1 cellular context compared by ENCODE assay signal in the genomic region with DNA sequence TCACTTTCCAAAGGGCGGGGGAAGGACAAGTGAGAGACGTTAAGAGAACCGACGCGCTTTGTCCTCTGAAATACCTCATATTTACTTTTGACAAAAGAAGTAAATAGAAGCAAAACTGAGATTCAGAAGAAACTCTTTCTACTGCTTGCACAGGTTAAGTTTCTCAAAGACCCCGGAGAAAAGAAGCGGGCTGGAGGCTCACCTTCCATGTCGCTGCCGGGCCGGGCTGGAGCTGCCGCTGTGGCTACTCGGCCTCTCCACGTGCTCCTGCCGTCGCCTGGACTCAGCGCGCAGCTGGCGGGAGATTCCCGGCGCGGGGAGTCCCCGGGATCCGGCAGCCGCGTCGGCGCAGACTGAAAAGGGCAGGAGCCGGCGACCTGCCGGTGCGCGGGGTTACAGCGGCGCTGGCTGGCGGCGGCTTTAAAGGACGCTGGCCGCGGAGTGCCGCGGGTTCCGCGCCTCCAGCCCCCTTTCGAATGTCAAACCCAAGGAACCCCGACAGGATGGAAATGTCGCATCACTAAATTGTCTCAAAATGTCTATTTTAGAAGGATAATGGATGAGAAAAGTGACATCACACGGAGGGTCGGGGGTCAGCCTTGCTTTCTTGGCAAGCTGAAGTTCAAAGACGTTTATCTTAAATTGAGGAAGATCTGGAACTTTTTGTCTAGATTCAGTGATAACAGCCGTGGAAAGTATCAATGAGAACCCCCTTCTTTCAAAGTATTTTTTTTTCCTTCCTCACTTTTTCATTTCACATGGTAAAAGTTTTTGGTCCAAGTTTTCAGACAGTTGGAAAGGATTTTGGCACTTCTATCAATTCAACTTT.
TF ChIP-seq lines count a peak whose summit lies in the region.

A gene (minus strand): TSS at position 395 of the 829 bp plus-strand sequence. CDS start 186 bp downstream, at position 209.

TF ChIP-seq in H1, 55 proteins besides CTCF, POLR2A, EP300 and RAD21 (continues in another document):
- TF ChIP-seq, protein P1, sequence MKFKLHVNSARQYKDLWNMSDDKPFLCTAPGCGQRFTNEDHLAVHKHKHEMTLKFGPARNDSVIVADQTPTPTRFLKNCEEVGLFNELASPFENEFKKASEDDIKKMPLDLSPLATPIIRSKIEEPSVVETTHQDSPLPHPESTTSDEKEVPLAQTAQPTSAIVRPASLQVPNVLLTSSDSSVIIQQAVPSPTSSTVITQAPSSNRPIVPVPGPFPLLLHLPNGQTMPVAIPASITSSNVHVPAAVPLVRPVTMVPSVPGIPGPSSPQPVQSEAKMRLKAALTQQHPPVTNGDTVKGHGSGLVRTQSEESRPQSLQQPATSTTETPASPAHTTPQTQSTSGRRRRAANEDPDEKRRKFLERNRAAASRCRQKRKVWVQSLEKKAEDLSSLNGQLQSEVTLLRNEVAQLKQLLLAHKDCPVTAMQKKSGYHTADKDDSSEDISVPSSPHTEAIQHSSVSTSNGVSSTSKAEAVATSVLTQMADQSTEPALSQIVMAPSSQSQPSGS (IDR thresholded peaks at IDR 0.05; ENCODE audit: low read length), result no peak
- TF ChIP-seq PHF8 (conservative IDR thresholded peaks at IDR 0.05; ENCODE audit: low read depth, low read length), result no peak
- peak; percentile 75 for TF ChIP-seq RNF2 (IDR thresholded peaks at IDR 0.05; ENCODE audit: borderline replicate concordance, low read depth, low read length, missing control alignments, poor library complexity, severe bottlenecking)
- TF ChIP-seq TAF1 (IDR thresholded peaks at IDR 0.05; ENCODE audit: low read depth, low read length), result peak; percentile 33; the same call in 1 of the 2 replicates
- 0 out of 2 replicates have a peak, but pooled peaks have one; percentile 8 for TF ChIP-seq BRCA1 (IDR thresholded peaks at IDR 0.05; ENCODE audit: low read depth, low read length)
- 0 out of 2 replicates have a peak, but pooled peaks have one; percentile 1 for TF ChIP-seq TEAD4 (IDR thresholded peaks at IDR 0.05; ENCODE audit: low read depth, low read length)
- no peak for TF ChIP-seq HDAC6 (IDR thresholded peaks at IDR 0.05; ENCODE audit: low read depth, low read length)
- 0 out of 2 replicates have a peak, but pooled peaks have one; percentile 63 for TF ChIP-seq GABPA (IDR thresholded peaks at IDR 0.05; ENCODE audit: borderline replicate concordance, insufficient read depth, low read length)
- TF ChIP-seq NRF1 (IDR thresholded peaks at IDR 0.05; ENCODE audit: low read depth, low read length), result 0 out of 2 replicates have a peak, but pooled peaks have one; percentile 26
- no peak for TF ChIP-seq SP4 (IDR thresholded peaks at IDR 0.05; ENCODE audit: low read length)
- TF ChIP-seq SUZ12 (IDR thresholded peaks at IDR 0.05; ENCODE audit: low read length), result peak; percentile 71; the same call in 1 of the 2 replicates
- TF ChIP-seq RBBP5 (IDR thresholded peaks at IDR 0.05; ENCODE audit: borderline replicate concordance, low read depth, low read length), result peak; percentile 51; the same call in 1 of the 2 replicates
- TF ChIP-seq FOSL1 (IDR thresholded peaks at IDR 0.05; ENCODE audit: insufficient read depth, low read depth, low read length), result no peak
- no peak for TF ChIP-seq SIRT6 (IDR thresholded peaks at IDR 0.05; ENCODE audit: low read length)
- TF ChIP-seq CBX8 (IDR thresholded peaks at IDR 0.05; ENCODE audit: borderline replicate concordance, low read depth, low read length), result no peak
- no peak for TF ChIP-seq POU5F1 (IDR thresholded peaks at IDR 0.05; ENCODE audit: low read depth, low read length)
- TF ChIP-seq, protein P2, sequence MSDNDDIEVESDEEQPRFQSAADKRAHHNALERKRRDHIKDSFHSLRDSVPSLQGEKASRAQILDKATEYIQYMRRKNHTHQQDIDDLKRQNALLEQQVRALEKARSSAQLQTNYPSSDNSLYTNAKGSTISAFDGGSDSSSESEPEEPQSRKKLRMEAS (IDR thresholded peaks at IDR 0.05), result peak; percentile 100
- peak; percentile 40 for TF ChIP-seq TAF7 (optimal IDR thresholded peaks at IDR 0.05; ENCODE audit: borderline replicate concordance, low read depth, low read length)
- no peak for TF ChIP-seq RXRA (IDR thresholded peaks at IDR 0.05; ENCODE audit: insufficient read depth, low read depth, low read length)
- peak in 1 of 2 experiments; percentile 80; a peak in 2 of 4 replicates for TF ChIP-seq SIN3A (conservative IDR thresholded peaks at IDR 0.05 in 1 of 2, IDR thresholded peaks at IDR 0.05 in 1 of 2; ENCODE audit: low read depth in 1 of 2, low read length in 2 of 2)
- 0 out of 2 replicates have a peak, but pooled peaks have one; percentile 72 for TF ChIP-seq TCF12 (IDR thresholded peaks at IDR 0.05; ENCODE audit: low read depth, low read length)
- peak; percentile 25; the same call in 1 of the 2 replicates for TF ChIP-seq CREB1 (IDR thresholded peaks at IDR 0.05)
- peak; percentile 16; the same call in 1 of the 2 replicates for TF ChIP-seq RFX5 (IDR thresholded peaks at IDR 0.05; ENCODE audit: borderline replicate concordance, low read depth, low read length)
- TF ChIP-seq JUND (IDR thresholded peaks at IDR 0.05; ENCODE audit: low read length), result 0 out of 2 replicates have a peak, but pooled peaks have one; percentile 12
- TF ChIP-seq ZNF274 (IDR thresholded peaks at IDR 0.05; ENCODE audit: borderline replicate concordance, extremely low read depth, low read length), result no peak
- TF ChIP-seq SP2 (IDR thresholded peaks at IDR 0.05; ENCODE audit: low read length), result no peak
- TF ChIP-seq CTBP2 (IDR thresholded peaks at IDR 0.05; ENCODE audit: borderline replicate concordance, insufficient read depth, insufficient read length, low read length), result peak; percentile 74
- no peak for TF ChIP-seq KDM5A (IDR thresholded peaks at IDR 0.05; ENCODE audit: low read length)
- TF ChIP-seq TBP (IDR thresholded peaks at IDR 0.05; ENCODE audit: low read depth, low read length), result peak; percentile 47; the same call in 1 of the 2 replicates
- no peak for TF ChIP-seq BCL11A (IDR thresholded peaks at IDR 0.05; ENCODE audit: low read depth in 2 of 2, low read length in 2 of 2)
- peak; percentile 63 for TF ChIP-seq KDM4A (IDR thresholded peaks at IDR 0.05; ENCODE audit: low read depth, low read length, severe bottlenecking)
- no peak for TF ChIP-seq POLR2AphosphoS5 (IDR thresholded peaks at IDR 0.05; ENCODE audit: low read depth, low read length)
- TF ChIP-seq, protein P3, sequence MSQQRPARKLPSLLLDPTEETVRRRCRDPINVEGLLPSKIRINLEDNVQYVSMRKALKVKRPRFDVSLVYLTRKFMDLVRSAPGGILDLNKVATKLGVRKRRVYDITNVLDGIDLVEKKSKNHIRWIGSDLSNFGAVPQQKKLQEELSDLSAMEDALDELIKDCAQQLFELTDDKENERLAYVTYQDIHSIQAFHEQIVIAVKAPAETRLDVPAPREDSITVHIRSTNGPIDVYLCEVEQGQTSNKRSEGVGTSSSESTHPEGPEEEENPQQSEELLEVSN (IDR thresholded peaks at IDR 0.05), result peak; percentile 100
- peak; percentile 61 for TF ChIP-seq EZH2 (IDR thresholded peaks at IDR 0.05; ENCODE audit: low read depth, low read length, severe bottlenecking)
- peak; percentile 45 to 98; a peak in 2 of 4 replicates for TF ChIP-seq HDAC2 (IDR thresholded peaks at IDR 0.05; ENCODE audit: borderline replicate concordance in 1 of 2, low read depth in 2 of 2, low read length in 2 of 2)
- TF ChIP-seq MAFK (IDR thresholded peaks at IDR 0.05; ENCODE audit: low read depth, low read length), result no peak
- TF ChIP-seq EGR1 (IDR thresholded peaks at IDR 0.05; ENCODE audit: borderline replicate concordance, low read depth, low read length), result peak; percentile 28; the same call in 1 of the 2 replicates
- TF ChIP-seq YY1 (IDR thresholded peaks at IDR 0.05; ENCODE audit: low read depth, low read length), result no peak
- no peak for TF ChIP-seq SIX5 (IDR thresholded peaks at IDR 0.05; ENCODE audit: low read depth, low read length)
- no peak for TF ChIP-seq SAP30 (IDR thresholded peaks at IDR 0.05; ENCODE audit: insufficient read depth, insufficient replicate concordance, low read length)
- no peak for TF ChIP-seq SRF (IDR thresholded peaks at IDR 0.05; ENCODE audit: low read depth, low read length)
- TF ChIP-seq KDM1A (IDR thresholded peaks at IDR 0.05; ENCODE audit: borderline replicate concordance, low read length), result no peak
- peak; percentile 80 for TF ChIP-seq GTF2F1 (IDR thresholded peaks at IDR 0.05; ENCODE audit: borderline replicate concordance, low read depth, low read length)
- no peak for TF ChIP-seq NANOG (IDR thresholded peaks at IDR 0.05; ENCODE audit: insufficient read depth, low read depth, low read length, poor library complexity, severe bottlenecking)
- no peak for TF ChIP-seq JUN (IDR thresholded peaks at IDR 0.05; ENCODE audit: low read depth, low read length)
- peak; percentile 20 for TF ChIP-seq ASH2L (IDR thresholded peaks at IDR 0.05; ENCODE audit: low read length)
- peak; percentile 59; the same call in 1 of the 2 replicates for TF ChIP-seq CHD2 (IDR thresholded peaks at IDR 0.05; ENCODE audit: low read length)
- no peak for TF ChIP-seq CEBPB (IDR thresholded peaks at IDR 0.05; ENCODE audit: low read depth, low read length)
- TF ChIP-seq BACH1 (IDR thresholded peaks at IDR 0.05; ENCODE audit: low read length), result 0 out of 2 replicates have a peak, but pooled peaks have one; percentile 17
- TF ChIP-seq CHD1 (IDR thresholded peaks at IDR 0.05; ENCODE audit: low read depth, low read length), result no peak
- no peak for TF ChIP-seq SP1 (IDR thresholded peaks at IDR 0.05; ENCODE audit: low read depth, low read length)
- no peak for TF ChIP-seq CBX5 (IDR thresholded peaks at IDR 0.05; ENCODE audit: low read depth, low read length)
- TF ChIP-seq, protein P4, sequence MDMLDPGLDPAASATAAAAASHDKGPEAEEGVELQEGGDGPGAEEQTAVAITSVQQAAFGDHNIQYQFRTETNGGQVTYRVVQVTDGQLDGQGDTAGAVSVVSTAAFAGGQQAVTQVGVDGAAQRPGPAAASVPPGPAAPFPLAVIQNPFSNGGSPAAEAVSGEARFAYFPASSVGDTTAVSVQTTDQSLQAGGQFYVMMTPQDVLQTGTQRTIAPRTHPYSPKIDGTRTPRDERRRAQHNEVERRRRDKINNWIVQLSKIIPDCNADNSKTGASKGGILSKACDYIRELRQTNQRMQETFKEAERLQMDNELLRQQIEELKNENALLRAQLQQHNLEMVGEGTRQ (IDR thresholded peaks at IDR 0.05; ENCODE audit: low read length), result peak; percentile 54
- TF ChIP-seq, protein P5, sequence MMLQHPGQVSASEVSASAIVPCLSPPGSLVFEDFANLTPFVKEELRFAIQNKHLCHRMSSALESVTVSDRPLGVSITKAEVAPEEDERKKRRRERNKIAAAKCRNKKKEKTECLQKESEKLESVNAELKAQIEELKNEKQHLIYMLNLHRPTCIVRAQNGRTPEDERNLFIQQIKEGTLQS (IDR thresholded peaks at IDR 0.05; ENCODE audit: insufficient read depth, low read depth, low read length), result no peak
